In genomic region chr19:44304659-44305193, GRCh38 we compare ENCODE assay signal across 1 cellular context.
A peak's percentile ranks its signal among the peaks of the same experiment; 100 is the strongest.
TF ChIP-seq lines count a peak whose summit lies in the region.

Gene ZNF235, minus strand, starts transcription at chr19:44305025. Its CDS starts 1,621 bp downstream, at chr19:44303404.

TF ChIP-seq in K562, 482 proteins besides CTCF, POLR2A, EP300 and RAD21 (continued from another document and continues in another):
- no peak for TF ChIP-seq KLF10 (CRISPR knock-in tag; IDR thresholded peaks at IDR 0.05)
- no peak for TF ChIP-seq BMI1 (IDR thresholded peaks at IDR 0.05; ENCODE audit: low read length)
- TF ChIP-seq THRB (CRISPR knock-in tag; conservative IDR thresholded peaks at IDR 0.05): no peak
- TF ChIP-seq RFX1 (IDR thresholded peaks at IDR 0.05): no peak
- TF ChIP-seq SRSF1 (IDR thresholded peaks at IDR 0.05; ENCODE audit: low read depth, low read length): no peak
- 0 out of 2 replicates have a peak, but pooled peaks have one; percentile 59 for TF ChIP-seq FOXJ2 (tag; IDR thresholded peaks at IDR 0.05)
- TF ChIP-seq KAT7 (CRISPR knock-in tag; IDR thresholded peaks at IDR 0.05; ENCODE audit: borderline replicate concordance): no peak
- TF ChIP-seq ETV5 (CRISPR knock-in tag; IDR thresholded peaks at IDR 0.05; ENCODE audit: low read depth): peak; percentile 81
- TF ChIP-seq ZBTB33 (CRISPR knock-in tag; IDR thresholded peaks at IDR 0.05): no peak
- no peak for TF ChIP-seq EZH2 (IDR thresholded peaks at IDR 0.05; ENCODE audit: borderline replicate concordance, low read depth, low read length)
- TF ChIP-seq ZNF24 (IDR thresholded peaks at IDR 0.05): no peak
- TF ChIP-seq ZNF436 (CRISPR knock-in tag; IDR thresholded peaks at IDR 0.05): no peak
- no peak for TF ChIP-seq CEBPG (CRISPR knock-in tag; IDR thresholded peaks at IDR 0.05)
- TF ChIP-seq CEBPG (tag; conservative IDR thresholded peaks at IDR 0.05 in 1 of 2, IDR thresholded peaks at IDR 0.05 in 1 of 2): no peak
- TF ChIP-seq ZNF57 (CRISPR knock-in tag; IDR thresholded peaks at IDR 0.05): no peak
- peak; percentile 41; the same call in 1 of the 2 replicates for TF ChIP-seq C11orf30 (IDR thresholded peaks at IDR 0.05; ENCODE audit: low read depth)
- TF ChIP-seq ARID1B (IDR thresholded peaks at IDR 0.05): peak; percentile 46
- no peak for TF ChIP-seq HNRNPK (IDR thresholded peaks at IDR 0.05; ENCODE audit: low read depth, low read length, poor library complexity, severe bottlenecking)
- no peak for TF ChIP-seq CGGBP1 (CRISPR knock-in tag; IDR thresholded peaks at IDR 0.05)
- no peak for TF ChIP-seq HLTF (IDR thresholded peaks at IDR 0.05)
- no peak for TF ChIP-seq ZNF239 (CRISPR knock-in tag; IDR thresholded peaks at IDR 0.05)
- no peak for TF ChIP-seq SLC30A9 (CRISPR knock-in tag; IDR thresholded peaks at IDR 0.05)
- TF ChIP-seq ZFP36 (IDR thresholded peaks at IDR 0.05; ENCODE audit: low read depth, low read length, partially characterized antibody): no peak
- peak; percentile 55 for TF ChIP-seq NFIC (IDR thresholded peaks at IDR 0.05)
- no peak for TF ChIP-seq NR0B1 (IDR thresholded peaks at IDR 0.05; ENCODE audit: partially characterized antibody)
- no peak for TF ChIP-seq PBX2 (CRISPR knock-in tag; IDR thresholded peaks at IDR 0.05; ENCODE audit: low read depth)
- TF ChIP-seq PBX2 (tag; conservative IDR thresholded peaks at IDR 0.05; ENCODE audit: low read depth): no peak
- peak; percentile 92 for TF ChIP-seq SPI1 (IDR thresholded peaks at IDR 0.05; ENCODE audit: borderline replicate concordance, low read depth, low read length)
- peak; percentile 38; the same call in 1 of the 2 replicates for TF ChIP-seq ZNF584 (CRISPR knock-in tag; IDR thresholded peaks at IDR 0.05; ENCODE audit: low read depth)
- no peak for TF ChIP-seq ZSCAN32 (CRISPR knock-in tag; IDR thresholded peaks at IDR 0.05)
- peak; percentile 9; the same call in 1 of the 2 replicates for TF ChIP-seq SMAD4 (CRISPR knock-in tag; conservative IDR thresholded peaks at IDR 0.05)
- TF ChIP-seq ATF7 (IDR thresholded peaks at IDR 0.05): peak; percentile 59
- TF ChIP-seq TAF7 (tag; IDR thresholded peaks at IDR 0.05): peak; percentile 62; the same call in 1 of the 2 replicates
- TF ChIP-seq ZNF318 (IDR thresholded peaks at IDR 0.05; ENCODE audit: borderline replicate concordance in 1 of 2, low read depth in 1 of 2): no peak
- peak; percentile 59 for TF ChIP-seq PRDM10 (IDR thresholded peaks at IDR 0.05; ENCODE audit: partially characterized antibody)
- TF ChIP-seq CTBP1 (IDR thresholded peaks at IDR 0.05; ENCODE audit: borderline replicate concordance): peak; percentile 57; the same call in 1 of the 2 replicates
- no peak for TF ChIP-seq ZNF175 (CRISPR knock-in tag; IDR thresholded peaks at IDR 0.05; ENCODE audit: low read depth)
- TF ChIP-seq PHF20 (IDR thresholded peaks at IDR 0.05; ENCODE audit: partially characterized antibody): no peak
